Comparison of ENCODE assay signal across 15 cellular contexts in genomic region chr7:127938588-127938987, GRCh38.
DNase-seq lines count a peak whose midpoint lies in the region; ATAC-seq and TF ChIP-seq lines count a peak whose summit lies in the region.
"Had no signal": no experiment of that assay in that cellular context is flagged by ENCODE, and none has a peak within 500 bp of the region (broad histone marks: within the 10 kb centered on the region; RNA-seq: fewer than 3 reads in every experiment).

No MANE protein-coding gene starts in this region.

- H3K27ac ChIP-seq in ACC112 (ENCODE audit: low read depth, low read length), result peak overlapping the region; percentile 25
- H3K27ac ChIP-seq in WERI-Rb-1, result no peak overlapping the region

- H3K27me3 ChIP-seq in ACC112 (ENCODE audit: insufficient read depth, low read length) (no peaks in the 10 kb centered on the region), WERI-Rb-1 (ENCODE audit: insufficient read depth, low read depth, severe bottlenecking) (no peaks in the 10 kb centered on the region)

- H3K4me1 ChIP-seq in ACC112 (ENCODE audit: control insufficient read depth, insufficient read depth, low read length, unreplicated experiment), result peaks cover 7% of the 10 kb centered on the region

- TF ChIP-seq CTCF in WERI-Rb-1 (IDR thresholded peaks at IDR 0.05; ENCODE audit: low read depth, low read length) (0 out of 2 replicates have a peak, but pooled peaks have one; percentile 10), fibroblast of villous mesenchyme (IDR thresholded peaks at IDR 0.05; ENCODE audit: insufficient read depth, low read depth, low read length) (peak; percentile 3)

- H3K4me3 ChIP-seq in ACC112 (ENCODE audit: low read depth, low read length), result no peak overlapping the region
- no peak overlapping the region for H3K4me3 ChIP-seq in WERI-Rb-1 (ENCODE audit: low read depth, low read length)
- H3K4me3 ChIP-seq in fibroblast of villous mesenchyme (ENCODE audit: low read depth, low read length), result no peak overlapping the region

- ATAC-seq in HG03196 (IDR thresholded peaks at IDR 0.05; ENCODE audit: unreplicated experiment), result no peak
- no peak for ATAC-seq in HG03039 (IDR thresholded peaks at IDR 0.05; ENCODE audit: unreplicated experiment)
- ATAC-seq: activated CD4-positive, CD25-positive, alpha-beta regulatory T cell treated with anti-CD3 and anti-CD28 coated beads, Interleukin-2, amount 50 U/mL, for 24 hours; left lobe of liver had no signal

- H2AFZ ChIP-seq in ACC112 (ENCODE audit: low read length, unreplicated experiment), result no peak overlapping the region

- DNase-seq in HCEC 1CT, result peak; percentile 83
- no peak for DNase-seq in WERI-Rb-1
- DNase-seq in fibroblast of villous mesenchyme (ENCODE audit: low read depth), result peak; percentile 66
- DNase-seq in NCI-H1105 (lab: John Stamatoyannopoulos, UW), result no peak
- no peak for DNase-seq in AML-193 (lab: John Stamatoyannopoulos, UW)
- DNase-seq: activated gamma-delta T cell treated with Interleukin-2 at 50 U/mL for 16 hours; CD4-positive, alpha-beta T cell; endodermal cell; NCI-H1417; retina had no signal

- 0 out of 2 replicates have a peak, but pooled peaks cover 5% of the 10 kb centered on the region for H3K36me3 ChIP-seq in ACC112 (ENCODE audit: insufficient read depth, low read length)
- no peaks in the 10 kb centered on the region; the same call in 1 of the 2 replicates for H3K36me3 ChIP-seq in WERI-Rb-1

- no peaks in the 10 kb centered on the region for H3K9me3 ChIP-seq in WERI-Rb-1 (ENCODE audit: severe bottlenecking)

- H3K79me2 ChIP-seq in ACC112 (ENCODE audit: control insufficient read depth, insufficient read depth, low read length, unreplicated experiment), result peaks cover 14% of the 10 kb centered on the region

Comparison
In these comparisons a context has a peak if more than half of its experiments do, and no peak if none do; other contexts are left out.
1. DNase-seq: peak in HCEC 1CT (single experiment) and fibroblast of villous mesenchyme (single experiment); none in WERI-Rb-1 (single experiment), NCI-H1105 (single experiment) and AML-193 (0 of 2).